1 cellular context compared by ENCODE assay signal in the genomic region with DNA sequence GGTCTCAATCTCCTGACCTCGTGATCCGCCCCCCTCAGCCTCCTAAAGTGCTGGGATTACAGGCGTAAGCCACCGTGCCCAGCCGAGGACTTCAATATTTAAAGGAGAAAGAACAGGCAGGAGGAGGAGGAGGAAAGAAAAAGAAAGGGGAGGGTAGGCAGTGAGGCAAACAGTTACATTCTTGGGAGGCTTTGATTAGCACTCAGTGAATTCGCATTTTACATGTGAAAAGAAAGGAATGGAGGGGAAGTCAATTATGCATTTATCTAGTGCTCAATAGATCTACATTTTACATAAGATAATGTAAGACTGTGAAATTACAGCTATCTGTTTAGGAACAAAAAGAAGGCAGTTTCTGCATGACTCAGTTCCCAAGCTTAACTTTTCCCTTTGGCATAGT.
TF ChIP-seq lines count a peak whose summit lies in the region.

No MANE protein-coding gene starts in this region.

TF ChIP-seq in GM23338, 12 proteins besides CTCF, POLR2A, EP300 and RAD21:
- TF ChIP-seq, protein P1, sequence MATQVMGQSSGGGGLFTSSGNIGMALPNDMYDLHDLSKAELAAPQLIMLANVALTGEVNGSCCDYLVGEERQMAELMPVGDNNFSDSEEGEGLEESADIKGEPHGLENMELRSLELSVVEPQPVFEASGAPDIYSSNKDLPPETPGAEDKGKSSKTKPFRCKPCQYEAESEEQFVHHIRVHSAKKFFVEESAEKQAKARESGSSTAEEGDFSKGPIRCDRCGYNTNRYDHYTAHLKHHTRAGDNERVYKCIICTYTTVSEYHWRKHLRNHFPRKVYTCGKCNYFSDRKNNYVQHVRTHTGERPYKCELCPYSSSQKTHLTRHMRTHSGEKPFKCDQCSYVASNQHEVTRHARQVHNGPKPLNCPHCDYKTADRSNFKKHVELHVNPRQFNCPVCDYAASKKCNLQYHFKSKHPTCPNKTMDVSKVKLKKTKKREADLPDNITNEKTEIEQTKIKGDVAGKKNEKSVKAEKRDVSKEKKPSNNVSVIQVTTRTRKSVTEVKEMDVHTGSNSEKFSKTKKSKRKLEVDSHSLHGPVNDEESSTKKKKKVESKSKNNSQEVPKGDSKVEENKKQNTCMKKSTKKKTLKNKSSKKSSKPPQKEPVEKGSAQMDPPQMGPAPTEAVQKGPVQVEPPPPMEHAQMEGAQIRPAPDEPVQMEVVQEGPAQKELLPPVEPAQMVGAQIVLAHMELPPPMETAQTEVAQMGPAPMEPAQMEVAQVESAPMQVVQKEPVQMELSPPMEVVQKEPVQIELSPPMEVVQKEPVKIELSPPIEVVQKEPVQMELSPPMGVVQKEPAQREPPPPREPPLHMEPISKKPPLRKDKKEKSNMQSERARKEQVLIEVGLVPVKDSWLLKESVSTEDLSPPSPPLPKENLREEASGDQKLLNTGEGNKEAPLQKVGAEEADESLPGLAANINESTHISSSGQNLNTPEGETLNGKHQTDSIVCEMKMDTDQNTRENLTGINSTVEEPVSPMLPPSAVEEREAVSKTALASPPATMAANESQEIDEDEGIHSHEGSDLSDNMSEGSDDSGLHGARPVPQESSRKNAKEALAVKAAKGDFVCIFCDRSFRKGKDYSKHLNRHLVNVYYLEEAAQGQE (IDR thresholded peaks at IDR 0.05; ENCODE audit: unreplicated experiment), result no peak
- peak; percentile 54; the same call in 1 of the 2 replicates for TF ChIP-seq NANOG (IDR thresholded peaks at IDR 0.05; ENCODE audit: borderline replicate concordance)
